12 cellular contexts compared by ENCODE assay signal in the genomic region with DNA sequence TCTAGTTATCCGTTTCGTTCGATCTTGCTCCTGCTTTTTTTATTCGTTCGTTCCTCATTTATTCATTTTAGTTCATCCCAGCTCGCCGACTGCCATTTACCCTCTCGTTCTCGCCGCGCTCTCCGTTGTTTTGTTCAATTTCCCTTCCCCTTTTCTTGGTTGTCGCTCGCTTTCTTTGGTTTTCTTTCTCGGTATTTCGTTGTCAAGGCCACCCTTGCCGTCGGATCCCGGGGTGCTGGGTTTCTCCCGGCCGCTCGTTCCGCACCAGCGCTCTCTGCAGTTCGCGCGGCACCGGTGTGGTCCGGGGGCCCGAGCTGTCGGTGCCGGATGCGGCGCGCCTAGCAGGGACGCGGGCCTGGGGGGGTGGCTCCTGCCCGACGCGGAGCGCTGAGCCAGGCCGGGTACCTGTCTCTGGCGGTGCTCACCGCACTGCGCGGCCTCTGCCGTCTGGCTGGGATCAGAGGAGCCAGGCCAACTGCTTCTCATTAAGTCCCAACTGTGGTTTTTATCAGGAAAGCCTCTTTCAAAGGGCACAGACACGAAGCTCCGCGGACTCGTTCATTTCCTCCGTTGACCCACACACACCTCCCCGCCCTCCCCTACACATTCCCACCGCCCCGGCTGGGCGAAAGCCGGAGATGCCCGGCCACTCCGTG. TPM values are rescaled to one million over a fixed set of nuclear protein-coding genes. Genes with fewer than 3 reads are reported as not detected.
DNase-seq lines count a peak whose midpoint lies in the region; ATAC-seq and TF ChIP-seq lines count a peak whose summit lies in the region.
"Had no signal": no experiment of that assay in that cellular context is flagged by ENCODE, and none has a peak within 500 bp of the region (broad histone marks: within the 10 kb centered on the region; RNA-seq: fewer than 3 reads in every experiment).

No MANE protein-coding gene starts in this region.

- DNase-seq in cardiac muscle cell (ENCODE audit: low read depth in 1 of 2, low spot score in 1 of 2) (peak; percentile 18 to 32), Right ventricle myocardium superior (no peak), islet precursor cell (peak; percentile 73), suprapubic skin (ENCODE audit: low spot score in 2 of 2) (no peak), sciatic nerve (ENCODE audit: low spot score) (no peak)
- DNase-seq: hypothalamus, right cardiac atrium, T1000 had no signal

- peak overlapping the region; percentile 79 for H3K27ac Mint-ChIP-seq in activated naive CD4-positive, alpha-beta T cell treated with anti-CD3 and anti-CD28 coated beads, Interleukin-2, amount 50 U/mL, for 24 hours

- intact Hi-C loops in Right ventricle myocardium superior (cut with DNase I) (no loop called here), sciatic nerve (cut with DNase I) (no loop called here)

- no peaks in the 10 kb centered on the region for H3K9me3 ChIP-seq in cardiac muscle cell (ENCODE audit: low read depth)
- no peaks in the 10 kb centered on the region for H3K9me3 ChIP-seq in suprapubic skin

- H3K4me1 ChIP-seq in cardiac muscle cell (ENCODE audit: low read depth) (no peaks in the 10 kb centered on the region), suprapubic skin (peaks cover 34% of the 10 kb centered on the region)

- no peaks in the 10 kb centered on the region for H3K9me3 Mint-ChIP-seq in activated naive CD4-positive, alpha-beta T cell treated with anti-CD3 and anti-CD28 coated beads, Interleukin-2, amount 50 U/mL, for 24 hours

- H3K36me3 Mint-ChIP-seq in activated naive CD4-positive, alpha-beta T cell treated with anti-CD3 and anti-CD28 coated beads, Interleukin-2, amount 50 U/mL, for 24 hours = no peaks in the 10 kb centered on the region

- TF ChIP-seq POLR2A in suprapubic skin (IDR thresholded peaks at IDR 0.05) = no peak

- H3K4me3 ChIP-seq in cardiac muscle cell (no peak overlapping the region), suprapubic skin (peak overlapping the region; percentile 23)

- H3K27me3 ChIP-seq in cardiac muscle cell (peaks cover 91% of the 10 kb centered on the region), suprapubic skin (peaks cover 79% of the 10 kb centered on the region)

- ATAC-seq in Right ventricle myocardium superior (ENCODE audit: poor library complexity) = no peak
- no peak for ATAC-seq in sciatic nerve
- no peak for ATAC-seq in HG02798 (IDR thresholded peaks at IDR 0.05; ENCODE audit: poor library complexity, unreplicated experiment)
- no peak for ATAC-seq in GM21786 (IDR thresholded peaks at IDR 0.05; ENCODE audit: unreplicated experiment)

- H3K4me1 Mint-ChIP-seq in activated naive CD4-positive, alpha-beta T cell treated with anti-CD3 and anti-CD28 coated beads, Interleukin-2, amount 50 U/mL, for 24 hours = peaks cover 14% of the 10 kb centered on the region

- TF ChIP-seq EP300 in suprapubic skin (IDR thresholded peaks at IDR 0.05) = no peak

- no peak overlapping the region for H3K27ac ChIP-seq in cardiac muscle cell
- no peak overlapping the region for H3K27ac ChIP-seq in suprapubic skin

- H3K27me3 Mint-ChIP-seq in activated naive CD4-positive, alpha-beta T cell treated with anti-CD3 and anti-CD28 coated beads, Interleukin-2, amount 50 U/mL, for 24 hours = peaks cover 37% of the 10 kb centered on the region

- H3K36me3 ChIP-seq in cardiac muscle cell (no peaks in the 10 kb centered on the region), suprapubic skin (no peaks in the 10 kb centered on the region)

- 27% methylated on average over 38 of the region's 59 CpGs for WGBS in suprapubic skin

- TF ChIP-seq CTCF in cardiac muscle cell (IDR thresholded peaks at IDR 0.05; ENCODE audit: low read depth, low read length) (no peak), suprapubic skin (IDR thresholded peaks at IDR 0.05) (no peak)

- peak overlapping the region; percentile 72 for H3K4me3 Mint-ChIP-seq in activated naive CD4-positive, alpha-beta T cell treated with anti-CD3 and anti-CD28 coated beads, Interleukin-2, amount 50 U/mL, for 24 hours

RNA-seq across cellular contexts. Expression of a gene that starts 1.7 kb away (rescaled TPM):
- 0.11 and 1.1 TPM in 2 replicates for total RNA-seq in cardiac muscle cell
- not detected in 2 replicates for polyA plus RNA-seq in cardiac muscle cell
- not detected for total RNA-seq in Right ventricle myocardium superior
- total RNA-seq in suprapubic skin = under 1 TPM in 2 of 4 donors, not detected in 2; 0.49 to 0.60 TPM
- not detected for total RNA-seq in sciatic nerve
- total RNA-seq: NCI-H460, right cardiac atrium had no signal

RNA-seq across cellular contexts. Expression of a gene that starts 34.4 kb away (rescaled TPM):
- total RNA-seq in cardiac muscle cell (70.9 and 78.3 TPM in 2 replicates), Right ventricle myocardium superior (16.2 TPM), suprapubic skin (10 to 100 TPM; 43.0 to 71.0 (median 57.6) TPM), sciatic nerve (44.1 TPM)
- polyA plus RNA-seq in cardiac muscle cell = 40.2 and 57.8 TPM in 2 replicates

RNA-seq across cellular contexts. Expression of a gene that starts 43.5 kb away (rescaled TPM):
- total RNA-seq in cardiac muscle cell (0.09 TPM in 1 of 2 replicates, not detected in the other), Right ventricle myocardium superior (not detected), suprapubic skin (1 to 10 TPM in 2 of 4 donors, under 1 TPM in 1, not detected in 1; 0.48 to 1.8 (median 1.1) TPM), sciatic nerve (not detected)
- not detected in 2 replicates for polyA plus RNA-seq in cardiac muscle cell
- total RNA-seq: NCI-H460, right cardiac atrium had no signal
- polyA plus RNA-seq: right cardiac atrium had no signal

Comparison
In these comparisons a context has a peak if more than half of its experiments do, and no peak if none do; other contexts are left out.
1. DNase-seq: peak in cardiac muscle cell (2 of 2) and islet precursor cell (single experiment); none in Right ventricle myocardium superior (single experiment), suprapubic skin (0 of 2) and sciatic nerve (single experiment).